Comparison of ENCODE assay signal across 10 cellular contexts in genomic region chr1:200896571-200897187, GRCh38. TPM values are rescaled to one million over a fixed set of nuclear protein-coding genes. Genes with fewer than 3 reads are reported as not detected.
DNase-seq lines count a peak whose midpoint lies in the region; ATAC-seq, FAIRE-seq and TF ChIP-seq lines count a peak whose summit lies in the region.
"Had no signal": no experiment of that assay in that cellular context is flagged by ENCODE, and none has a peak within 500 bp of the region (broad histone marks: within the 10 kb centered on the region; RNA-seq: fewer than 3 reads in every experiment).

No MANE protein-coding gene starts in this region.

- DNase-seq in MCF 10A (ENCODE audit: unreplicated experiment) (peak; percentile 99), breast epithelium (ENCODE audit: low spot score in 2 of 2) (no peak), WTC11 (ENCODE audit: low spot score) (no peak), left lung (peak; percentile 72 to 83), urothelium cell line (ENCODE audit: low spot score) (peak; percentile 88), KBM-7 (no peak), superior temporal gyrus (ENCODE audit: extremely low spot score) (no peak), NCI-H2081 treated with DMSO at 0.1 percent for 48 hours (lab: John Stamatoyannopoulos, UW) (no peak)
- DNase-seq: activated naive CD4-positive, alpha-beta T cell treated with anti-CD3 and anti-CD28 coated beads, Interleukin-2, amount 50 U/mL, for 16 hours; NCI-H1417 treated with DMSO at 0.1 percent for 48 hours had no signal

- TF ChIP-seq POLR2A in breast epithelium (IDR thresholded peaks at IDR 0.05) = no peak

- peak overlapping the region; percentile 89 for H3K27ac Mint-ChIP-seq in MCF 10A (ENCODE audit: low read depth, unreplicated experiment)
- peak overlapping the region; percentile 86 for H3K27ac Mint-ChIP-seq in WTC11

- no peaks in the 10 kb centered on the region for H3K9me3 ChIP-seq in breast epithelium
- H3K9me3 ChIP-seq in left lung = no peaks in the 10 kb centered on the region

- TF ChIP-seq CTCF in MCF 10A (IDR thresholded peaks at IDR 0.05; ENCODE audit: unreplicated experiment) (no peak), breast epithelium (IDR thresholded peaks at IDR 0.05) (no peak), WTC11 (IDR thresholded peaks at IDR 0.05) (no peak), left lung (IDR thresholded peaks at IDR 0.05) (no peak)

- H3K27me3 ChIP-seq in breast epithelium (no peaks in the 10 kb centered on the region), left lung (peaks cover 0 to 9% of the 10 kb centered on the region in 2 donors)

- no peaks in the 10 kb centered on the region for H3K27me3 Mint-ChIP-seq in MCF 10A (ENCODE audit: insufficient read depth, unreplicated experiment)
- H3K27me3 Mint-ChIP-seq in WTC11 (ENCODE audit: low read depth) = no peaks in the 10 kb centered on the region

- BruUV-seq in MCF 10A (replicated peaks; lab: Mats Ljungman, UMichigan) = no TSS peak

- FAIRE-seq in urothelium cell line (lab: Jason Lieb, UNC) = peak; percentile 46

- ATAC-seq in WTC11 = no peak; the same call in 1 of the 2 replicates
- peak; percentile 78 for ATAC-seq in left lung

- intact Hi-C loops in MCF 10A (cut with micrococcal nuclease) = loop anchor here (10.0 kb wide), 1 partner anchor 218 kb away; the partner anchor contains the start of gene CACNA1S
- intact Hi-C loops in breast epithelium (cut with DNase I; ENCODE audit: low total_unique reads) = no loop called here
- intact Hi-C loops in left lung (cut with DNase I) = no loop called here

- in situ Hi-C loops in KBM-7 (cut with MboI; ENCODE audit: low pct_unique_long_range_greater_than_20kb, low sequenced_read_pairs) = no loop called here

- no peaks in the 10 kb centered on the region for H3K4me1 ChIP-seq in breast epithelium
- H3K4me1 ChIP-seq in left lung = peaks cover 3 to 11% of the 10 kb centered on the region in 2 donors

- H3K4me3 ChIP-seq in breast epithelium (peak overlapping the region in 1 of 3 donors; percentile 60), left lung (peak overlapping the region; percentile 27 to 32)

- peak overlapping the region; percentile 92 for H3K4me3 Mint-ChIP-seq in MCF 10A (ENCODE audit: unreplicated experiment)
- peak overlapping the region; percentile 36; the same call in 1 of the 2 replicates for H3K4me3 Mint-ChIP-seq in WTC11

- no peak overlapping the region for H3K27ac ChIP-seq in breast epithelium
- peak overlapping the region in 1 of 2 donors; percentile 70 for H3K27ac ChIP-seq in left lung

- peaks cover 42% of the 10 kb centered on the region for H3K36me3 Mint-ChIP-seq in MCF 10A (ENCODE audit: insufficient read depth, unreplicated experiment)
- H3K36me3 Mint-ChIP-seq in WTC11 = peaks cover 30% of the 10 kb centered on the region

- H3K36me3 ChIP-seq in breast epithelium (no peaks in the 10 kb centered on the region), left lung (peaks cover 0 to 5% of the 10 kb centered on the region in 2 donors)

- POLR2A ChIA-PET in MCF 10A (lab: Yijun Ruan, JAX) = interaction anchor here (0.8 to 5.7 kb wide), 22 partner anchors 8 to 464 kb away, joined by 3 to 68 read pairs (median 6); partner anchors contain the start of genes CAMSAP2, DDX59 and TMEM9
- POLR2A ChIA-PET in WTC11 (lab: Charles Lee) = no interaction called here

- H3K9me3 Mint-ChIP-seq in MCF 10A (ENCODE audit: unreplicated experiment) (no peaks in the 10 kb centered on the region), WTC11 (no peaks in the 10 kb centered on the region)

- peaks cover 62% of the 10 kb centered on the region for H3K4me1 Mint-ChIP-seq in MCF 10A (ENCODE audit: insufficient read depth, unreplicated experiment)
- H3K4me1 Mint-ChIP-seq in WTC11 = peaks cover 61% of the 10 kb centered on the region

- CTCF ChIA-PET in MCF 10A (lab: Yijun Ruan, JAX) = interaction anchor here (1.0 to 3.9 kb wide), 13 partner anchors 8 to 358 kb away, joined by 3 to 26 read pairs (median 5); no protein-coding TSS in a partner anchor
- CTCF ChIA-PET in WTC11 (lab: Charles Lee) = interaction anchor here (0.9 to 4.8 kb wide), 7 partner anchors 8 to 338 kb away, joined by 3 to 23 read pairs (median 5); no protein-coding TSS in a partner anchor

TF ChIP-seq in WTC11, 78 proteins besides CTCF, POLR2A, EP300 and RAD21:
- TF ChIP-seq GABPB1 (CRISPR knock-in tag; IDR thresholded peaks at IDR 0.05) (peak; percentile 56; the same call in 1 of the 2 replicates), FOXP4 (CRISPR knock-in tag; IDR thresholded peaks at IDR 0.05) (no peak), NFATC4 (CRISPR knock-in tag; IDR thresholded peaks at IDR 0.05) (no peak)

RNA-seq across cellular contexts. Expression of gene INAVA, which starts 2.0 kb away (rescaled TPM):
- 25.1 and 30.5 TPM in 2 replicates for total RNA-seq in MCF 10A (2022)
- total RNA-seq in breast epithelium = 1 to 10 TPM in 2 of 3 donors, not detected in 1; 1.0 to 7.5 TPM
- total RNA-seq in WTC11 (2021) = 41.2 to 47.9 TPM (median 47.6 TPM) in 3 replicates
- 10 to 100 TPM in 1 of 2 donors, 1 to 10 TPM in 1; 5.5 to 23.7 TPM for total RNA-seq in left lung

RNA-seq across cellular contexts. Expression of gene GPR25, which starts 23.9 kb away (rescaled TPM):
- 0.25 and 0.68 TPM in 2 replicates for total RNA-seq in MCF 10A (2022)
- under 1 TPM in 1 of 3 donors, not detected in 2; 0.29 TPM for total RNA-seq in breast epithelium
- total RNA-seq in WTC11 (2021) = 0.14 to 0.16 TPM in 2 of 3 replicates, not detected in the other
- under 1 TPM; 0.26 to 0.52 TPM for total RNA-seq in left lung

Comparison
In these comparisons a context has a peak if more than half of its experiments do, and no peak if none do; other contexts are left out.
1. DNase-seq: peak in MCF 10A (single experiment), left lung (2 of 2) and urothelium cell line (single experiment); none in breast epithelium (0 of 2), WTC11 (single experiment), KBM-7 (single experiment), superior temporal gyrus (single experiment) and NCI-H2081 treated with DMSO at 0.1 percent for 48 hours (single experiment).